1 cellular context compared by ENCODE assay signal in the genomic region with DNA sequence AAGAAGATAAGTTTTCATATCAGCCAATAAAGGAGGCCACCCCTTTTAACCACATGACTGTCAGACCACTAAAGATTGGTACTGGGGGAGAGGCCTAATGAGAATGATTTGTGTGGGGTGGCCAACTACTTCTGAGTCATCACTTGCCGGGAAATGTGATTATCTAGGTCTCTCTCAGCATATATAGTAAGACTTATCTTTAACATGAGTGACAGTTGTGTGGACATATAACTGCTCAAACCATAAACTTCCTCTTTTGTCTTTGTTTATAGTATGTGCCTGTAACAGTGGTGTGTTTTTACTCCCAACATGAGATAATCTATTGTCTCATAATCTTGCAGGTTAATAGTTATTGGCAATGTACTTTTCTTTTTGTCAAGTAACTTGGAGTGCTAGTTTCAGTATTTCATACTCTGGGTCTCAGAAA.
TF ChIP-seq lines count a peak whose summit lies in the region.

No MANE protein-coding gene starts in this region.

TF ChIP-seq in K562, 482 proteins besides CTCF, POLR2A, EP300 and RAD21 (continued from another document and continues in another):
- TF ChIP-seq CHD2 (IDR thresholded peaks at IDR 0.05; ENCODE audit: low read depth, low read length) (no peak), NFIC (IDR thresholded peaks at IDR 0.05) (peak; percentile 62), ZNF695 (CRISPR knock-in tag; IDR thresholded peaks at IDR 0.05) (no peak), SRSF3 (IDR thresholded peaks at IDR 0.05; ENCODE audit: insufficient read depth, low read length) (no peak), ZFP36 (IDR thresholded peaks at IDR 0.05; ENCODE audit: low read depth, low read length, partially characterized antibody) (no peak), NCOA6 (IDR thresholded peaks at IDR 0.05) (no peak), BACH1 (tag; IDR thresholded peaks at IDR 0.05) (no peak), ZNF263 (CRISPR knock-in tag; IDR thresholded peaks at IDR 0.05; ENCODE audit: borderline replicate concordance) (no peak), ZKSCAN8 (CRISPR knock-in tag; IDR thresholded peaks at IDR 0.05) (no peak), HDAC8 (tag; IDR thresholded peaks at IDR 0.05) (no peak), EHMT2 (IDR thresholded peaks at IDR 0.05) (peak; percentile 88), PPARD (CRISPR knock-in tag; IDR thresholded peaks at IDR 0.05) (no peak), MAZ (CRISPR knock-in tag; conservative IDR thresholded peaks at IDR 0.05 in 1 of 2, IDR thresholded peaks at IDR 0.05 in 1 of 2) (peak in 1 of 2 experiments; percentile 38; a peak in 2 of 4 replicates), NR2C2 (CRISPR knock-in tag; IDR thresholded peaks at IDR 0.05) (no peak), NR2C2 (tag; IDR thresholded peaks at IDR 0.05) (no peak), RBM17 (IDR thresholded peaks at IDR 0.05; ENCODE audit: borderline replicate concordance, low read depth, low read length) (no peak), CCAR2 (IDR thresholded peaks at IDR 0.05; ENCODE audit: low read depth, low read length) (no peak), RBM39 (optimal IDR thresholded peaks at IDR 0.05; ENCODE audit: low read depth, low read length) (no peak), ERF (CRISPR knock-in tag; IDR thresholded peaks at IDR 0.05) (no peak), SMAD2 (IDR thresholded peaks at IDR 0.05; ENCODE audit: low read depth, low read length) (no peak), SMAD4 (CRISPR knock-in tag; conservative IDR thresholded peaks at IDR 0.05) (peak; percentile 75), ZBED1 (IDR thresholded peaks at IDR 0.05) (no peak), ZNF445 (CRISPR knock-in tag; IDR thresholded peaks at IDR 0.05; ENCODE audit: low read depth) (no peak), HMGN3 (IDR thresholded peaks at IDR 0.05; ENCODE audit: borderline replicate concordance, extremely low read depth, insufficient read length, low read depth, low read length) (peak; percentile 95), ZNF239 (CRISPR knock-in tag; IDR thresholded peaks at IDR 0.05) (peak; percentile 40; the same call in 1 of the 2 replicates), ZC3H11A (IDR thresholded peaks at IDR 0.05; ENCODE audit: low read depth, low read length) (no peak), BCL6 (CRISPR knock-in tag; IDR thresholded peaks at IDR 0.05) (no peak), ZSCAN29 (IDR thresholded peaks at IDR 0.05) (no peak), TRIM28 (IDR thresholded peaks at IDR 0.05) (no peak), ZNF174 (CRISPR knock-in tag; IDR thresholded peaks at IDR 0.05) (no peak), EP400 (IDR thresholded peaks at IDR 0.05) (peak; percentile 36), CBX1 (IDR thresholded peaks at IDR 0.05; ENCODE audit: low read depth) (no peak), ZNF586 (CRISPR knock-in tag; conservative IDR thresholded peaks at IDR 0.05) (no peak)
- TF ChIP-seq, protein P1, sequence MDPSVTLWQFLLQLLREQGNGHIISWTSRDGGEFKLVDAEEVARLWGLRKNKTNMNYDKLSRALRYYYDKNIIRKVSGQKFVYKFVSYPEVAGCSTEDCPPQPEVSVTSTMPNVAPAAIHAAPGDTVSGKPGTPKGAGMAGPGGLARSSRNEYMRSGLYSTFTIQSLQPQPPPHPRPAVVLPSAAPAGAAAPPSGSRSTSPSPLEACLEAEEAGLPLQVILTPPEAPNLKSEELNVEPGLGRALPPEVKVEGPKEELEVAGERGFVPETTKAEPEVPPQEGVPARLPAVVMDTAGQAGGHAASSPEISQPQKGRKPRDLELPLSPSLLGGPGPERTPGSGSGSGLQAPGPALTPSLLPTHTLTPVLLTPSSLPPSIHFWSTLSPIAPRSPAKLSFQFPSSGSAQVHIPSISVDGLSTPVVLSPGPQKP (CRISPR knock-in tag; IDR thresholded peaks at IDR 0.05), result no peak
- TF ChIP-seq, protein P2, sequence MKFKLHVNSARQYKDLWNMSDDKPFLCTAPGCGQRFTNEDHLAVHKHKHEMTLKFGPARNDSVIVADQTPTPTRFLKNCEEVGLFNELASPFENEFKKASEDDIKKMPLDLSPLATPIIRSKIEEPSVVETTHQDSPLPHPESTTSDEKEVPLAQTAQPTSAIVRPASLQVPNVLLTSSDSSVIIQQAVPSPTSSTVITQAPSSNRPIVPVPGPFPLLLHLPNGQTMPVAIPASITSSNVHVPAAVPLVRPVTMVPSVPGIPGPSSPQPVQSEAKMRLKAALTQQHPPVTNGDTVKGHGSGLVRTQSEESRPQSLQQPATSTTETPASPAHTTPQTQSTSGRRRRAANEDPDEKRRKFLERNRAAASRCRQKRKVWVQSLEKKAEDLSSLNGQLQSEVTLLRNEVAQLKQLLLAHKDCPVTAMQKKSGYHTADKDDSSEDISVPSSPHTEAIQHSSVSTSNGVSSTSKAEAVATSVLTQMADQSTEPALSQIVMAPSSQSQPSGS (CRISPR knock-in tag; IDR thresholded peaks at IDR 0.05), result no peak
- TF ChIP-seq, protein P3, sequence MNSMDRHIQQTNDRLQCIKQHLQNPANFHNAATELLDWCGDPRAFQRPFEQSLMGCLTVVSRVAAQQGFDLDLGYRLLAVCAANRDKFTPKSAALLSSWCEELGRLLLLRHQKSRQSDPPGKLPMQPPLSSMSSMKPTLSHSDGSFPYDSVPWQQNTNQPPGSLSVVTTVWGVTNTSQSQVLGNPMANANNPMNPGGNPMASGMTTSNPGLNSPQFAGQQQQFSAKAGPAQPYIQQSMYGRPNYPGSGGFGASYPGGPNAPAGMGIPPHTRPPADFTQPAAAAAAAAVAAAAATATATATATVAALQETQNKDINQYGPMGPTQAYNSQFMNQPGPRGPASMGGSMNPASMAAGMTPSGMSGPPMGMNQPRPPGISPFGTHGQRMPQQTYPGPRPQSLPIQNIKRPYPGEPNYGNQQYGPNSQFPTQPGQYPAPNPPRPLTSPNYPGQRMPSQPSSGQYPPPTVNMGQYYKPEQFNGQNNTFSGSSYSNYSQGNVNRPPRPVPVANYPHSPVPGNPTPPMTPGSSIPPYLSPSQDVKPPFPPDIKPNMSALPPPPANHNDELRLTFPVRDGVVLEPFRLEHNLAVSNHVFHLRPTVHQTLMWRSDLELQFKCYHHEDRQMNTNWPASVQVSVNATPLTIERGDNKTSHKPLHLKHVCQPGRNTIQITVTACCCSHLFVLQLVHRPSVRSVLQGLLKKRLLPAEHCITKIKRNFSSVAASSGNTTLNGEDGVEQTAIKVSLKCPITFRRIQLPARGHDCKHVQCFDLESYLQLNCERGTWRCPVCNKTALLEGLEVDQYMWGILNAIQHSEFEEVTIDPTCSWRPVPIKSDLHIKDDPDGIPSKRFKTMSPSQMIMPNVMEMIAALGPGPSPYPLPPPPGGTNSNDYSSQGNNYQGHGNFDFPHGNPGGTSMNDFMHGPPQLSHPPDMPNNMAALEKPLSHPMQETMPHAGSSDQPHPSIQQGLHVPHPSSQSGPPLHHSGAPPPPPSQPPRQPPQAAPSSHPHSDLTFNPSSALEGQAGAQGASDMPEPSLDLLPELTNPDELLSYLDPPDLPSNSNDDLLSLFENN (IDR thresholded peaks at IDR 0.05; ENCODE audit: low read depth in 2 of 2, low read length in 2 of 2), result peak in 1 of 2 experiments; percentile 75; a peak in 2 of 4 replicates
- TF ChIP-seq, protein P4, sequence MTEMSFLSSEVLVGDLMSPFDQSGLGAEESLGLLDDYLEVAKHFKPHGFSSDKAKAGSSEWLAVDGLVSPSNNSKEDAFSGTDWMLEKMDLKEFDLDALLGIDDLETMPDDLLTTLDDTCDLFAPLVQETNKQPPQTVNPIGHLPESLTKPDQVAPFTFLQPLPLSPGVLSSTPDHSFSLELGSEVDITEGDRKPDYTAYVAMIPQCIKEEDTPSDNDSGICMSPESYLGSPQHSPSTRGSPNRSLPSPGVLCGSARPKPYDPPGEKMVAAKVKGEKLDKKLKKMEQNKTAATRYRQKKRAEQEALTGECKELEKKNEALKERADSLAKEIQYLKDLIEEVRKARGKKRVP (CRISPR knock-in tag; IDR thresholded peaks at IDR 0.05), result no peak
- TF ChIP-seq, protein P5, sequence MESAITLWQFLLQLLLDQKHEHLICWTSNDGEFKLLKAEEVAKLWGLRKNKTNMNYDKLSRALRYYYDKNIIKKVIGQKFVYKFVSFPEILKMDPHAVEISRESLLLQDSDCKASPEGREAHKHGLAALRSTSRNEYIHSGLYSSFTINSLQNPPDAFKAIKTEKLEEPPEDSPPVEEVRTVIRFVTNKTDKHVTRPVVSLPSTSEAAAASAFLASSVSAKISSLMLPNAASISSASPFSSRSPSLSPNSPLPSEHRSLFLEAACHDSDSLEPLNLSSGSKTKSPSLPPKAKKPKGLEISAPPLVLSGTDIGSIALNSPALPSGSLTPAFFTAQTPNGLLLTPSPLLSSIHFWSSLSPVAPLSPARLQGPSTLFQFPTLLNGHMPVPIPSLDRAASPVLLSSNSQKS (CRISPR knock-in tag; IDR thresholded peaks at IDR 0.05), result no peak
- TF ChIP-seq, protein P6, sequence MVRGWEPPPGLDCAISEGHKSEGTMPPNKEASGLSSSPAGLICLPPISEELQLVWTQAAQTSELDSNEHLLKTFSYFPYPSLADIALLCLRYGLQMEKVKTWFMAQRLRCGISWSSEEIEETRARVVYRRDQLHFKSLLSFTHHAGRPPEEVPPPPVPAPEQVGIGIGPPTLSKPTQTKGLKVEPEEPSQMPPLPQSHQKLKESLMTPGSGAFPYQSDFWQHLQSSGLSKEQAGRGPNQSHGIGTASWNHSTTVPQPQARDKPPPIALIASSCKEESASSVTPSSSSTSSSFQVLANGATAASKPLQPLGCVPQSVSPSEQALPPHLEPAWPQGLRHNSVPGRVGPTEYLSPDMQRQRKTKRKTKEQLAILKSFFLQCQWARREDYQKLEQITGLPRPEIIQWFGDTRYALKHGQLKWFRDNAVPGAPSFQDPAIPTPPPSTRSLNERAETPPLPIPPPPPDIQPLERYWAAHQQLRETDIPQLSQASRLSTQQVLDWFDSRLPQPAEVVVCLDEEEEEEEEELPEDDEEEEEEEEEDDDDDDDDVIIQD (CRISPR knock-in tag; IDR thresholded peaks at IDR 0.05), result no peak
- TF ChIP-seq, protein P7, sequence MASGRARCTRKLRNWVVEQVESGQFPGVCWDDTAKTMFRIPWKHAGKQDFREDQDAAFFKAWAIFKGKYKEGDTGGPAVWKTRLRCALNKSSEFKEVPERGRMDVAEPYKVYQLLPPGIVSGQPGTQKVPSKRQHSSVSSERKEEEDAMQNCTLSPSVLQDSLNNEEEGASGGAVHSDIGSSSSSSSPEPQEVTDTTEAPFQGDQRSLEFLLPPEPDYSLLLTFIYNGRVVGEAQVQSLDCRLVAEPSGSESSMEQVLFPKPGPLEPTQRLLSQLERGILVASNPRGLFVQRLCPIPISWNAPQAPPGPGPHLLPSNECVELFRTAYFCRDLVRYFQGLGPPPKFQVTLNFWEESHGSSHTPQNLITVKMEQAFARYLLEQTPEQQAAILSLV (tag; IDR thresholded peaks at IDR 0.05), result no peak
- TF ChIP-seq, protein P8, sequence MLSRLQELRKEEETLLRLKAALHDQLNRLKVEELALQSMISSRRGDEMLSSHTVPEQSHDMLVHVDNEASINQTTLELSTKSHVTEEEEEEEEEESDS (CRISPR knock-in tag; IDR thresholded peaks at IDR 0.05), result no peak
- TF ChIP-seq, protein P9, sequence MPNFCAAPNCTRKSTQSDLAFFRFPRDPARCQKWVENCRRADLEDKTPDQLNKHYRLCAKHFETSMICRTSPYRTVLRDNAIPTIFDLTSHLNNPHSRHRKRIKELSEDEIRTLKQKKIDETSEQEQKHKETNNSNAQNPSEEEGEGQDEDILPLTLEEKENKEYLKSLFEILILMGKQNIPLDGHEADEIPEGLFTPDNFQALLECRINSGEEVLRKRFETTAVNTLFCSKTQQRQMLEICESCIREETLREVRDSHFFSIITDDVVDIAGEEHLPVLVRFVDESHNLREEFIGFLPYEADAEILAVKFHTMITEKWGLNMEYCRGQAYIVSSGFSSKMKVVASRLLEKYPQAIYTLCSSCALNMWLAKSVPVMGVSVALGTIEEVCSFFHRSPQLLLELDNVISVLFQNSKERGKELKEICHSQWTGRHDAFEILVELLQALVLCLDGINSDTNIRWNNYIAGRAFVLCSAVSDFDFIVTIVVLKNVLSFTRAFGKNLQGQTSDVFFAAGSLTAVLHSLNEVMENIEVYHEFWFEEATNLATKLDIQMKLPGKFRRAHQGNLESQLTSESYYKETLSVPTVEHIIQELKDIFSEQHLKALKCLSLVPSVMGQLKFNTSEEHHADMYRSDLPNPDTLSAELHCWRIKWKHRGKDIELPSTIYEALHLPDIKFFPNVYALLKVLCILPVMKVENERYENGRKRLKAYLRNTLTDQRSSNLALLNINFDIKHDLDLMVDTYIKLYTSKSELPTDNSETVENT (CRISPR knock-in tag; IDR thresholded peaks at IDR 0.05), result no peak
- TF ChIP-seq, protein P10, sequence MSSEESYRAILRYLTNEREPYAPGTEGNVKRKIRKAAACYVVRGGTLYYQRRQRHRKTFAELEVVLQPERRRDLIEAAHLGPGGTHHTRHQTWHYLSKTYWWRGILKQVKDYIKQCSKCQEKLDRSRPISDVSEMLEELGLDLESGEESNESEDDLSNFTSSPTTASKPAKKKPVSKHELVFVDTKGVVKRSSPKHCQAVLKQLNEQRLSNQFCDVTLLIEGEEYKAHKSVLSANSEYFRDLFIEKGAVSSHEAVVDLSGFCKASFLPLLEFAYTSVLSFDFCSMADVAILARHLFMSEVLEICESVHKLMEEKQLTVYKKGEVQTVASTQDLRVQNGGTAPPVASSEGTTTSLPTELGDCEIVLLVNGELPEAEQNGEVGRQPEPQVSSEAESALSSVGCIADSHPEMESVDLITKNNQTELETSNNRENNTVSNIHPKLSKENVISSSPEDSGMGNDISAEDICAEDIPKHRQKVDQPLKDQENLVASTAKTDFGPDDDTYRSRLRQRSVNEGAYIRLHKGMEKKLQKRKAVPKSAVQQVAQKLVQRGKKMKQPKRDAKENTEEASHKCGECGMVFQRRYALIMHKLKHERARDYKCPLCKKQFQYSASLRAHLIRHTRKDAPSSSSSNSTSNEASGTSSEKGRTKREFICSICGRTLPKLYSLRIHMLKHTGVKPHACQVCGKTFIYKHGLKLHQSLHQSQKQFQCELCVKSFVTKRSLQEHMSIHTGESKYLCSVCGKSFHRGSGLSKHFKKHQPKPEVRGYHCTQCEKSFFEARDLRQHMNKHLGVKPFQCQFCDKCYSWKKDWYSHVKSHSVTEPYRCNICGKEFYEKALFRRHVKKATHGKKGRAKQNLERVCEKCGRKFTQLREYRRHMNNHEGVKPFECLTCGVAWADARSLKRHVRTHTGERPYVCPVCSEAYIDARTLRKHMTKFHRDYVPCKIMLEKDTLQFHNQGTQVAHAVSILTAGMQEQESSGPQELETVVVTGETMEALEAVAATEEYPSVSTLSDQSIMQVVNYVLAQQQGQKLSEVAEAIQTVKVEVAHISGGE (CRISPR knock-in tag; IDR thresholded peaks at IDR 0.05), result 0 out of 6 replicates have a peak, but pooled peaks of 1 of the 3 experiments have one; percentile 49
